ENCODE assay signal across 21 cellular contexts in genomic region chr3:141763088-141763750, GRCh38. TPM values are rescaled to one million over a fixed set of nuclear protein-coding genes. Genes with fewer than 3 reads are reported as not detected.
DNase-seq lines count a peak whose midpoint lies in the region; ATAC-seq, FAIRE-seq and TF ChIP-seq lines count a peak whose summit lies in the region.
"Had no signal": no experiment of that assay in that cellular context is flagged by ENCODE, and none has a peak within 500 bp of the region (broad histone marks: within the 10 kb centered on the region; RNA-seq: fewer than 3 reads in every experiment).

Gene GRK7 (plus strand): TSS chr3:141763408. CDS start chr3:141778285, 14,877 bp downstream.

- no peaks in the 10 kb centered on the region for H3K4me1 Mint-ChIP-seq in glutamatergic neuron (ENCODE audit: low read depth, unreplicated experiment)
- peaks cover 6% of the 10 kb centered on the region for H3K4me1 Mint-ChIP-seq in osteocyte (ENCODE audit: unreplicated experiment)

- no peaks in the 10 kb centered on the region for H3K9me3 Mint-ChIP-seq in glutamatergic neuron (ENCODE audit: unreplicated experiment)
- no peaks in the 10 kb centered on the region for H3K9me3 Mint-ChIP-seq in osteocyte (ENCODE audit: unreplicated experiment)

- no peak for FAIRE-seq in HepG2 (lab: Jason Lieb, UNC)
- no peak for FAIRE-seq in GM12892 (lab: Jason Lieb, UNC)

- no peaks in the 10 kb centered on the region for H3K79me2 ChIP-seq in HepG2 (ENCODE audit: insufficient read depth, low read length)

- H3K4me3 Mint-ChIP-seq in glutamatergic neuron (ENCODE audit: unreplicated experiment) (no peak within 1 kb of the TSS), osteocyte (ENCODE audit: unreplicated experiment) (peak within 1 kb of the TSS; percentile 54)

- CTCF ChIA-PET in HepG2 (lab: Yijun Ruan, JAX; ENCODE audit: low intra/inter-chr PET ratio, low total read pairs), result no interaction called here
- CTCF ChIA-PET in Panc1 (lab: Charles Lee), result no interaction called here

- TF ChIP-seq POLR2A in HepG2 (IDR thresholded peaks at IDR 0.05; ENCODE audit: insufficient read depth in 1 of 2, low read depth in 2 of 2, low read length in 2 of 2), result no peak
- TF ChIP-seq POLR2A in right lobe of liver (IDR thresholded peaks at IDR 0.05), result no peak
- TF ChIP-seq POLR2A in GM12892 (IDR thresholded peaks at IDR 0.05; ENCODE audit: low read depth, low read length), result no peak

- ATAC-seq in HepG2 (peak; percentile 30; the same call in 2 of the 3 replicates), right lobe of liver (no peak), Panc1 (peak; percentile 58; the same call in 1 of the 2 replicates)
- ATAC-seq: Right ventricle myocardium inferior had no signal

- H3K27me3 ChIP-seq in HepG2 (ENCODE audit: control insufficient read depth in 1 of 2, insufficient read depth in 2 of 2, low read length in 2 of 2) (peaks cover 0 to 10% of the 10 kb centered on the region in 2 experiments; a peak in 2 of 5 replicates), right lobe of liver (no peaks in the 10 kb centered on the region), Panc1 (ENCODE audit: control insufficient read depth, insufficient read depth, low read length) (no peaks in the 10 kb centered on the region)
- H3K27me3 ChIP-seq: MG63 had no signal

- in situ Hi-C loops in HepG2 (cut with HindIII; ENCODE audit: extremely low pct_ligation_motif_present, low pct_unique_long_range_greater_than_20kb) (no loop called here), Panc1 (cut with HindIII; ENCODE audit: low pct_unique_long_range_greater_than_20kb, low sequenced_read_pairs) (no loop called here)

- no peaks in the 10 kb centered on the region for H4K20me1 ChIP-seq in HepG2 (ENCODE audit: insufficient read depth, low read length)

- TF ChIP-seq EP300 in HepG2 (IDR thresholded peaks at IDR 0.05; ENCODE audit: low read depth in 2 of 2, low read length in 2 of 2), result no peak
- no peak for TF ChIP-seq EP300 in HepG2 (CRISPR knock-in tag; IDR thresholded peaks at IDR 0.05; ENCODE audit: borderline replicate concordance)

- no peak for DNase-seq in HepG2 (ENCODE audit: low spot score)
- DNase-seq in right lobe of liver, result no peak
- no peak for DNase-seq in Panc1 (ENCODE audit: low read depth, low spot score)
- DNase-seq in glutamatergic neuron, result no peak
- peak; percentile 73 for DNase-seq in osteocyte (ENCODE audit: extremely low spot score, unreplicated experiment)
- DNase-seq in GM12892 (ENCODE audit: insufficient read length), result no peak
- DNase-seq in GDM1 (lab: John Stamatoyannopoulos, UW), result no peak
- no peak for DNase-seq in activated CD4-positive, alpha-beta T cell treated with anti-CD3 and anti-CD28 coated beads, Interleukin-2, amount 50 U/mL, for 1 hour
- DNase-seq: C1 segment of cervical spinal cord, DMS79 treated with DMSO at 0.1 percent for 48 hours, HCEC 1CT, MG63, NCI-H1092 treated with DMSO at 0.1 percent for 48 hours, NCI-H1694 treated with DMSO at 0.1 percent for 48 hours, NCI-H446, NCI-H748 treated with DMSO at 0.1 percent for 48 hours, PC-9 had no signal

- TF ChIP-seq CTCF in HepG2 (CRISPR knock-in tag; IDR thresholded peaks at IDR 0.05) (no peak), right lobe of liver (IDR thresholded peaks at IDR 0.05) (no peak), Panc1 (IDR thresholded peaks at IDR 0.05) (no peak), glutamatergic neuron (IDR thresholded peaks at IDR 0.05; ENCODE audit: partially characterized antibody, unreplicated experiment) (no peak), osteocyte (IDR thresholded peaks at IDR 0.05) (no peak)

- H3K27ac Mint-ChIP-seq in glutamatergic neuron (ENCODE audit: unreplicated experiment) (peak within 1 kb of the TSS; percentile 36), osteocyte (ENCODE audit: unreplicated experiment) (no peak within 1 kb of the TSS)

- H3K9me3 ChIP-seq in HepG2 (ENCODE audit: low read length), result no peaks in the 10 kb centered on the region
- H3K9me3 ChIP-seq in right lobe of liver, result no peaks in the 10 kb centered on the region
- H3K9me3 ChIP-seq in Panc1 (ENCODE audit: control insufficient read depth, insufficient read depth, low read depth, low read length), result no peaks in the 10 kb centered on the region
- H3K9me3 ChIP-seq: MG63 had no signal

- no peak within 1 kb of the TSS for H3K9ac ChIP-seq in HepG2 (ENCODE audit: insufficient read depth, low read depth, low read length)
- H3K9ac ChIP-seq: KMS-11 had no signal

- no TSS peak for BruUV-seq in HepG2 (replicated peaks; lab: Mats Ljungman, UMichigan)
- no TSS peak for BruUV-seq in Panc1 (replicated peaks; lab: Mats Ljungman, UMichigan)

- H3K4me3 ChIP-seq in HepG2 (replicated peaks in 1 of 3; ENCODE audit: insufficient read depth in 1 of 3, low read depth in 2 of 3, low read length in 3 of 3) (no peak within 1 kb of the TSS), right lobe of liver (no peak within 1 kb of the TSS), Panc1 (ENCODE audit: low read depth in 2 of 2, low read length in 2 of 2) (peak within 1 kb of the TSS; percentile 30 to 51)
- H3K4me3 ChIP-seq: MG63, PC-9, SK-N-MC had no signal

- H3K27me3 Mint-ChIP-seq in glutamatergic neuron (ENCODE audit: unreplicated experiment) (no peaks in the 10 kb centered on the region), osteocyte (ENCODE audit: unreplicated experiment) (no peaks in the 10 kb centered on the region)

- H3K36me3 Mint-ChIP-seq in glutamatergic neuron (ENCODE audit: unreplicated experiment) (no peaks in the 10 kb centered on the region), osteocyte (ENCODE audit: unreplicated experiment) (no peaks in the 10 kb centered on the region)

- WGBS in HepG2 (ENCODE audit: low lambda C conversion rate), result 84% methylated on average over 9 of the region's 9 CpGs
- 89% methylated on average over 2 of the region's 9 CpGs for WGBS in right lobe of liver (ENCODE audit: insufficient coverage, low coverage, low lambda C conversion rate, missing lambda C conversion rate)

- H2AFZ ChIP-seq in HepG2 (ENCODE audit: low read length), result no peak within 1 kb of the TSS
- H2AFZ ChIP-seq: PC-9 had no signal

- peaks cover 10% of the 10 kb centered on the region; the same call in 1 of the 2 replicates for H3K4me1 ChIP-seq in HepG2 (ENCODE audit: insufficient read depth, low read length)
- H3K4me1 ChIP-seq in right lobe of liver, result no peaks in the 10 kb centered on the region
- no peaks in the 10 kb centered on the region for H3K4me1 ChIP-seq in Panc1 (ENCODE audit: control insufficient read depth, insufficient read depth, low read length)

- H3K27ac ChIP-seq in HepG2 (ENCODE audit: extremely low read length, insufficient read depth, low read length) (no peak within 1 kb of the TSS), right lobe of liver (no peak within 1 kb of the TSS), Panc1 (ENCODE audit: low read length) (peak within 1 kb of the TSS; percentile 31; the same call in 1 of the 2 replicates)
- H3K27ac ChIP-seq: KMS-11, PC-9, SK-N-MC had no signal

- intact Hi-C loops in HepG2 (cut with micrococcal nuclease; ENCODE audit: unreplicated experiment) (no loop called here), right lobe of liver (cut with DNase I) (no loop called here), Panc1 (cut with micrococcal nuclease; ENCODE audit: unreplicated experiment) (no loop called here)

- POLR2A ChIA-PET in HepG2 (lab: Yijun Ruan, JAX), result no interaction called here
- POLR2A ChIA-PET in Panc1 (lab: Charles Lee), result no interaction called here

- H3K36me3 ChIP-seq in HepG2 (replicated peaks in 1 of 2; ENCODE audit: control insufficient read depth in 1 of 2, insufficient read depth in 2 of 2, low read length in 2 of 2) (no peaks in the 10 kb centered on the region), right lobe of liver (no peaks in the 10 kb centered on the region), Panc1 (ENCODE audit: control insufficient read depth, insufficient read depth, low read length) (no peaks in the 10 kb centered on the region)
- H3K36me3 ChIP-seq: MG63 had no signal

- H3K4me2 ChIP-seq in HepG2 (ENCODE audit: low read depth, low read length), result no peak within 1 kb of the TSS
- H3K4me2 ChIP-seq: KMS-11, PC-9 had no signal

- no peak for TF ChIP-seq RAD21 in HepG2 (CRISPR knock-in tag; IDR thresholded peaks at IDR 0.05)

RNA-seq across cellular contexts. Expression of gene GRK7, which starts in this region (rescaled TPM):
- total RNA-seq in HepG2 (2016; rRNA removed; fragmentation: Illumina TruSeq; extraction: Trizol) (not detected in 2 replicates), right lobe of liver (under 1 TPM in 1 of 6 experiments, not detected in 5; 0.06 TPM), Panc1 (2021; ENCODE audit: unreplicated experiment) (0.10 TPM), glutamatergic neuron (ENCODE audit: unreplicated experiment) (not detected), osteocyte (not detected in 2 replicates)
- total RNA-seq in HepG2 (2016; cell fraction: cytosol; rRNA removed; fragmentation: Illumina TruSeq; extraction: Trizol; ENCODE audit: low read depth), result not detected in 2 replicates
- not detected in 2 replicates for total RNA-seq in HepG2 (2016; cell fraction: insoluble cytoplasmic fraction; rRNA removed; fragmentation: Illumina TruSeq; extraction: Trizol)
- total RNA-seq in HepG2 (2016; cell fraction: membrane; rRNA removed; fragmentation: Illumina TruSeq; extraction: Trizol), result not detected in 2 replicates
- total RNA-seq in HepG2 (2016; cell fraction: nucleus; rRNA removed; fragmentation: Illumina TruSeq; extraction: Trizol), result not detected in 2 replicates
- not detected in 2 replicates for polyA plus RNA-seq in HepG2 (2011; rRNA removed)
- not detected in 2 replicates for polyA plus RNA-seq in HepG2 (2011; cell fraction: cytosol; rRNA removed)
- not detected in 2 replicates for polyA plus RNA-seq in HepG2 (2011; cell fraction: nucleus; rRNA removed)
- polyA plus RNA-seq in HepG2 (2012), result not detected in 2 replicates
- polyA plus RNA-seq in HepG2 (2016; cell fraction: cytosol; fragmentation: Illumina TruSeq; extraction: Trizol; ENCODE audit: low read depth), result not detected in 2 replicates
- not detected in 2 replicates for polyA plus RNA-seq in HepG2 (2016; cell fraction: insoluble cytoplasmic fraction; fragmentation: Illumina TruSeq; extraction: Trizol; ENCODE audit: low read depth)
- not detected in 2 replicates for polyA plus RNA-seq in HepG2 (2016; cell fraction: membrane; fragmentation: Illumina TruSeq; extraction: Trizol; ENCODE audit: low read depth)
- polyA plus RNA-seq in HepG2 (2016; cell fraction: nucleus; fragmentation: Illumina TruSeq; extraction: Trizol; ENCODE audit: insufficient read depth, low read depth), result not detected in 2 replicates
- 0.05 TPM in 1 of 2 replicates, not detected in the other for polyA minus RNA-seq in HepG2 (2011; rRNA and poly(A)+ RNA removed; ENCODE audit: low replicate concordance)
- not detected in 2 replicates for polyA minus RNA-seq in HepG2 (2011; cell fraction: cytosol; rRNA and poly(A)+ RNA removed)
- not detected in 2 replicates for polyA minus RNA-seq in HepG2 (2011; cell fraction: nucleus; rRNA and poly(A)+ RNA removed)
- not detected for polyA plus RNA-seq in Panc1 (2012; ENCODE audit: insufficient read length)
- not detected for polyA plus RNA-seq in GM12892 (2012; ENCODE audit: missing spikeins)
- total RNA-seq: A172, PC-9, Right ventricle myocardium inferior had no signal

Comparison
In these comparisons a context has a peak if more than half of its experiments do, and no peak if none do; other contexts are left out.
1. Peak in ATAC-seq in HepG2; RNA of the gene not detected or under 1 TPM.
2. Peak in ATAC-seq, H3K4me3 ChIP-seq and H3K27ac ChIP-seq in Panc1; RNA of the gene not detected or under 1 TPM.
3. Peak in DNase-seq in osteocyte; RNA of the gene not detected or under 1 TPM.